In genomic region chr10:45553155-45553554, GRCh38 we compare ENCODE assay signal across 22 cellular contexts.
DNase-seq lines count a peak whose midpoint lies in the region; ATAC-seq lines count a peak whose summit lies in the region.
"Had no signal": no experiment of that assay in that cellular context is flagged by ENCODE, and none has a peak within 500 bp of the region (broad histone marks: within the 10 kb centered on the region; RNA-seq: fewer than 3 reads in every experiment).

No MANE protein-coding gene starts in this region.

- DNase-seq in hypothalamus (lab: John Stamatoyannopoulos, UW) (no peak), HT-29 (ENCODE audit: low spot score) (no peak)
- DNase-seq: activated CD8-positive, alpha-beta T cell treated with anti-CD3 and anti-CD28 coated beads, Interleukin-2, amount 10 ng/mL, durations not matched to agents 7 days and 5 days; activated naive CD4-positive, alpha-beta T cell treated with anti-CD3 and anti-CD28 coated beads for 36 hours; activated T-cell treated with anti-CD3 and anti-CD28 coated beads, Interleukin-2, amount 50 U/mL, for 24 hours; CD4-positive, alpha-beta memory T cell; effector CD4-positive, alpha-beta T cell; gastrocnemius medialis; GDM1; H9; Karpas-422; NCI-H1092; NCI-H510A; stimulated activated CD4-positive, alpha-beta T cell treated with anti-CD3 and anti-CD28 coated beads, Interleukin-2, amount 100 ng/mL, for 24 hours; stimulated activated naive CD8-positive, alpha-beta T cell treated with anti-CD3 and anti-CD28 coated beads, Interleukin-15, Interleukin-2, amounts not matched to agents 100 U/mL and 50 U/mL, for 24 hours; tibial artery had no signal

- H3K9me3 Mint-ChIP-seq in dendritic cell treated with granulocyte-macrophage colony-stimulating factor and Interleukin-4, amounts not matched to agents 40 ng/mL and 50 ng/mL, for 4 days = no peaks in the 10 kb centered on the region
- H3K9me3 Mint-ChIP-seq: activated naive CD4-positive, alpha-beta T cell treated with anti-CD3 and anti-CD28 coated beads for 36 hours; CD4-positive, alpha-beta memory T cell; H9 had no signal

- intact Hi-C loops in dendritic cell treated with granulocyte-macrophage colony-stimulating factor and Interleukin-4, amounts not matched to agents 40 ng/mL and 50 ng/mL, for 4 days (cut with micrococcal nuclease) = no loop called here

- H3K4me1 Mint-ChIP-seq in dendritic cell treated with granulocyte-macrophage colony-stimulating factor and Interleukin-4, amounts not matched to agents 40 ng/mL and 50 ng/mL, for 4 days (ENCODE audit: low read depth) = peaks cover 51% of the 10 kb centered on the region

- H3K27me3 Mint-ChIP-seq in dendritic cell treated with granulocyte-macrophage colony-stimulating factor and Interleukin-4, amounts not matched to agents 40 ng/mL and 50 ng/mL, for 4 days = no peaks in the 10 kb centered on the region
- H3K27me3 Mint-ChIP-seq: activated T-cell treated with anti-CD3 and anti-CD28 coated beads, Interleukin-2, amount 50 U/mL, for 24 hours; CD4-positive, alpha-beta memory T cell had no signal

- no peak overlapping the region for H3K4me3 Mint-ChIP-seq in dendritic cell treated with granulocyte-macrophage colony-stimulating factor and Interleukin-4, amounts not matched to agents 40 ng/mL and 50 ng/mL, for 4 days
- H3K4me3 Mint-ChIP-seq: activated CD8-positive, alpha-beta T cell treated with anti-CD3 and anti-CD28 coated beads, Interleukin-2, amount 10 ng/mL, durations not matched to agents 7 days and 5 days; activated naive CD4-positive, alpha-beta T cell treated with anti-CD3 and anti-CD28 coated beads for 36 hours; activated T-cell treated with anti-CD3 and anti-CD28 coated beads, Interleukin-2, amount 50 U/mL, for 24 hours; CD4-positive, alpha-beta memory T cell; H9 had no signal

- H3K36me3 Mint-ChIP-seq in dendritic cell treated with granulocyte-macrophage colony-stimulating factor and Interleukin-4, amounts not matched to agents 40 ng/mL and 50 ng/mL, for 4 days (ENCODE audit: low read depth) = peaks cover 25% of the 10 kb centered on the region

- ATAC-seq in GM18867 (IDR thresholded peaks at IDR 0.05; ENCODE audit: unreplicated experiment) (peak; percentile 61), GM21515 (IDR thresholded peaks at IDR 0.05; ENCODE audit: unreplicated experiment) (peak; percentile 71), HG02981 (IDR thresholded peaks at IDR 0.05; ENCODE audit: unreplicated experiment) (peak; percentile 67), HG03097 (IDR thresholded peaks at IDR 0.05; ENCODE audit: low FRiP score, unreplicated experiment) (no peak)
- ATAC-seq: activated CD4-positive, CD25-positive, alpha-beta regulatory T cell treated with anti-CD3 and anti-CD28 coated beads, Interleukin-2, amount 50 U/mL, for 24 hours; activated CD8-positive, alpha-beta T cell treated with anti-CD3 and anti-CD28 coated beads, Interleukin-2, amount 10 ng/mL, durations not matched to agents 7 days and 5 days; gastrocnemius medialis; stimulated activated naive CD8-positive, alpha-beta T cell treated with anti-CD3 and anti-CD28 coated beads, Interleukin-15, Interleukin-2, amounts not matched to agents 100 U/mL and 50 U/mL, for 24 hours had no signal

- peak overlapping the region; percentile 56 for H3K27ac Mint-ChIP-seq in dendritic cell treated with granulocyte-macrophage colony-stimulating factor and Interleukin-4, amounts not matched to agents 40 ng/mL and 50 ng/mL, for 4 days
- H3K27ac Mint-ChIP-seq: activated CD8-positive, alpha-beta T cell treated with anti-CD3 and anti-CD28 coated beads, Interleukin-2, amount 10 ng/mL, durations not matched to agents 7 days and 5 days; activated naive CD4-positive, alpha-beta T cell treated with anti-CD3 and anti-CD28 coated beads for 36 hours; activated T-cell treated with anti-CD3 and anti-CD28 coated beads, Interleukin-2, amount 50 U/mL, for 24 hours; CD4-positive, alpha-beta memory T cell; H9 had no signal
